8 cellular contexts compared by ENCODE assay signal in the genomic region with DNA sequence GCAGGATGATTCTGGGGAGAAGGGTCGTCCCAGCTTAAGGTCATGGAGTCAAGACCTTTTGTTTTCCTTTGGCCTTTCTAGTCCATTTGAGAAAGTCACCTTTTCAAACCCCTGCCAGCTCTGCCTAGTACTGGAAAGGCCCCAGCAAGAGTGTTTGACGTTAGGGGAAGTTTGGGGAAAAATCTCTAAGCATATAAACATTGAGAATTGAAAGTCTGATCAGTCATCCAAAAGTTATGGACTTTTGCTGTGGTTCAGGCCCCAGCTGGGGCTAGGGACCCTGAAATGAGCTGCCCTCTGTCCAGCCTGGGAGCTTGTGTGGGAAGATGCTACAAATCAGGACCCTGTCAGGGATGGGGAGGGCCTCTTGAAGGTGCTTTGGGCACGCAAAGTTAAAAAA. TPM values are rescaled to one million over a fixed set of nuclear protein-coding genes. Genes with fewer than 3 reads are reported as not detected.
DNase-seq lines count a peak whose midpoint lies in the region; ATAC-seq and TF ChIP-seq lines count a peak whose summit lies in the region.

No MANE protein-coding gene starts in this region.

- TF ChIP-seq CTCF in OCI-LY7 (conservative IDR thresholded peaks at IDR 0.05; ENCODE audit: low read length) (no peak), endodermal cell (conservative IDR thresholded peaks at IDR 0.05) (no peak), spleen (IDR thresholded peaks at IDR 0.05 in 8 of 11, conservative IDR thresholded peaks at IDR 0.05 in 3 of 11) (no peak)

- CTCF ChIA-PET in OCI-LY7 (lab: Charles Lee; ENCODE audit: unreplicated experiment), result no interaction called here

- no TSS peak for BruUV-seq in OCI-LY7 (replicated peaks; lab: Mats Ljungman, UMichigan)

- peak overlapping the region; percentile 90 for H3K27ac Mint-ChIP-seq in activated CD4-positive, alpha-beta T cell treated with anti-CD3 and anti-CD28 coated beads, Interleukin-2, amount 10 ng/mL, durations not matched to agents 24 days and 14 days
- peak overlapping the region; percentile 75 for H3K27ac Mint-ChIP-seq in endodermal cell

- no peak overlapping the region for H3K9ac ChIP-seq in endodermal cell (ENCODE audit: extremely low read depth, low read length, poor library complexity, severe bottlenecking)

- WGBS in endodermal cell (ENCODE audit: insufficient coverage in 1 of 2, insufficient read length in 1 of 2), 2 experiments, result 0 to 64% methylated on average over 1 to 3 of the region's 3 CpGs
- WGBS in spleen, 5 donors, result 38 to 67% (median 43%) methylated on average over 3 of the region's 3 CpGs

- peaks cover 12% of the 10 kb centered on the region for H3K36me3 Mint-ChIP-seq in activated CD4-positive, alpha-beta T cell treated with anti-CD3 and anti-CD28 coated beads, Interleukin-2, amount 10 ng/mL, durations not matched to agents 24 days and 14 days (ENCODE audit: low read depth)
- H3K36me3 Mint-ChIP-seq in endodermal cell (ENCODE audit: low read depth), result peaks cover 6% of the 10 kb centered on the region

- H3K9me3 Mint-ChIP-seq in activated CD4-positive, alpha-beta T cell treated with anti-CD3 and anti-CD28 coated beads, Interleukin-2, amount 10 ng/mL, durations not matched to agents 24 days and 14 days, result no peaks in the 10 kb centered on the region
- H3K9me3 Mint-ChIP-seq in endodermal cell, result no peaks in the 10 kb centered on the region

- peaks cover 65% of the 10 kb centered on the region for H3K4me1 Mint-ChIP-seq in activated CD4-positive, alpha-beta T cell treated with anti-CD3 and anti-CD28 coated beads, Interleukin-2, amount 10 ng/mL, durations not matched to agents 24 days and 14 days
- H3K4me1 Mint-ChIP-seq in endodermal cell, result peaks cover 59% of the 10 kb centered on the region

- 0 out of 2 replicates have a peak, but pooled peaks cover 5% of the 10 kb centered on the region for H4K20me1 ChIP-seq in OCI-LY7 (ENCODE audit: insufficient read depth, low read length)

- no peak overlapping the region for H2AFZ ChIP-seq in OCI-LY7 (ENCODE audit: low read length)

- intact Hi-C loops in activated CD4-positive, alpha-beta T cell treated with anti-CD3 and anti-CD28 coated beads, Interleukin-2, amount 10 ng/mL, durations not matched to agents 24 days and 14 days (cut with micrococcal nuclease), result loop anchor here (1.0 kb wide), 1 partner anchor 8 kb away; no protein-coding TSS in a partner anchor
- intact Hi-C loops in OCI-LY7 (cut with micrococcal nuclease; ENCODE audit: unreplicated experiment), result no loop called here
- intact Hi-C loops in spleen (cut with DNase I; ENCODE audit: low total_unique reads), result no loop called here

- peak overlapping the region; percentile 13; the same call in 1 of the 2 replicates for H3K4me2 ChIP-seq in OCI-LY7 (ENCODE audit: low read length)

- no peak for TF ChIP-seq POLR2A in spleen (IDR thresholded peaks at IDR 0.05)

- H3K36me3 ChIP-seq in OCI-LY7 (ENCODE audit: insufficient read depth, low read length), result peaks cover 76% of the 10 kb centered on the region; the same call in 1 of the 2 replicates
- no peaks in the 10 kb centered on the region for H3K36me3 ChIP-seq in endodermal cell (ENCODE audit: control insufficient read depth, insufficient read depth, low read length)
- H3K36me3 ChIP-seq in spleen, result peaks cover 0 to 73% (median 2%) of the 10 kb centered on the region in 6 donors

- H3K9me3 ChIP-seq in OCI-LY7 (ENCODE audit: low read length) (no peaks in the 10 kb centered on the region), endodermal cell (ENCODE audit: control insufficient read depth, low read length) (no peaks in the 10 kb centered on the region), spleen (no peaks in the 10 kb centered on the region)

- DNase-seq in activated CD4-positive, alpha-beta T cell treated with anti-CD3 and anti-CD28 coated beads, Interleukin-2, amount 10 ng/mL, durations not matched to agents 24 days and 14 days, result no peak
- DNase-seq in activated CD4-positive, alpha-beta T cell treated with anti-CD3 and anti-CD28 coated beads for 1 hour, result no peak
- no peak for DNase-seq in OCI-LY7 (ENCODE audit: low spot score)
- DNase-seq in endodermal cell, result no peak
- DNase-seq in spleen, result no peak
- DNase-seq in GM19238 (ENCODE audit: insufficient read length, low spot score), result no peak
- no peak for DNase-seq in COR-L47 (lab: John Stamatoyannopoulos, UW)

- no peak for ATAC-seq in GM21423 (IDR thresholded peaks at IDR 0.05; ENCODE audit: unreplicated experiment)

- no peak overlapping the region for H3K4me3 ChIP-seq in OCI-LY7 (ENCODE audit: low read depth, low read length, poor library complexity, severe bottlenecking)
- H3K4me3 ChIP-seq in endodermal cell (ENCODE audit: low read length), result no peak overlapping the region
- no peak overlapping the region for H3K4me3 ChIP-seq in spleen

- POLR2A ChIA-PET in OCI-LY7 (lab: Charles Lee), result interaction anchor here (0.6 to 1.2 kb wide), 3 partner anchors 8 to 34 kb away, joined by 3 to 7 read pairs (median 5); no protein-coding TSS in a partner anchor

- H3K27me3 ChIP-seq in endodermal cell (ENCODE audit: control insufficient read depth, insufficient read depth, low read length, poor library complexity, severe bottlenecking), result no peaks in the 10 kb centered on the region
- H3K27me3 ChIP-seq in spleen (replicated peaks in 1 of 7), result no peaks in the 10 kb centered on the region

- H3K79me2 ChIP-seq in OCI-LY7 (ENCODE audit: insufficient read depth, low read depth, low read length), result peaks cover 63% of the 10 kb centered on the region; the same call in 1 of the 2 replicates

- H3K4me1 ChIP-seq in OCI-LY7 (ENCODE audit: insufficient read depth, low read length, poor library complexity, severe bottlenecking) (peaks cover 65% of the 10 kb centered on the region), endodermal cell (ENCODE audit: control insufficient read depth, insufficient read depth, low read length) (peaks cover 21% of the 10 kb centered on the region), spleen (peaks cover 50 to 97% (median 76%) of the 10 kb centered on the region in 6 donors)

- no peaks in the 10 kb centered on the region for H3K27me3 Mint-ChIP-seq in activated CD4-positive, alpha-beta T cell treated with anti-CD3 and anti-CD28 coated beads, Interleukin-2, amount 10 ng/mL, durations not matched to agents 24 days and 14 days
- H3K27me3 Mint-ChIP-seq in endodermal cell (ENCODE audit: insufficient read depth), result no peaks in the 10 kb centered on the region

- peak overlapping the region; percentile 71 for H3K4me3 Mint-ChIP-seq in activated CD4-positive, alpha-beta T cell treated with anti-CD3 and anti-CD28 coated beads, Interleukin-2, amount 10 ng/mL, durations not matched to agents 24 days and 14 days
- no peak overlapping the region for H3K4me3 Mint-ChIP-seq in endodermal cell

- H3K9me2 ChIP-seq in OCI-LY7 (ENCODE audit: insufficient read depth, low read length), result no peaks in the 10 kb centered on the region

- H3K27ac ChIP-seq in OCI-LY7 (ENCODE audit: low read depth, low read length, poor library complexity, severe bottlenecking) (peak overlapping the region; percentile 90), endodermal cell (ENCODE audit: low read depth, low read length) (no peak overlapping the region), spleen (peak overlapping the region in 5 of 8 donors; percentile 52 to 99 (median 94))

RNA-seq across cellular contexts. Expression of gene SLC6A6, which starts 21.6 kb away (rescaled TPM):
- total RNA-seq in activated CD4-positive, alpha-beta T cell treated with anti-CD3 and anti-CD28 coated beads, Interleukin-2, amount 10 ng/mL, durations not matched to agents 24 days and 14 days, result 53.9 and 63.7 TPM in 2 replicates
- total RNA-seq in OCI-LY7 (2014; rRNA removed; shearing (Covaris generic)), result 36.7 and 43.0 TPM in 2 replicates
- total RNA-seq in OCI-LY7 (2022) (44.6 and 51.8 TPM in 2 replicates), endodermal cell (10 to 100 TPM; 43.1 to 56.5 TPM), spleen (100 to 1,000 TPM in 6 of 7 donors, 10 to 100 TPM in 1; 75.4 to 150 (median 128) TPM)
- polyA plus RNA-seq in endodermal cell (2013, experiment 1 of 2), result 25.6 TPM
- 24.6 TPM for polyA plus RNA-seq in endodermal cell (2013, experiment 2 of 2)
- polyA plus RNA-seq in spleen, result 10 to 100 TPM in 1 of 3 donors, 1 to 10 TPM in 2; 3.4 to 14.2 (median 3.9) TPM
